Comparison of ENCODE assay signal across 14 cellular contexts in the genomic region with DNA sequence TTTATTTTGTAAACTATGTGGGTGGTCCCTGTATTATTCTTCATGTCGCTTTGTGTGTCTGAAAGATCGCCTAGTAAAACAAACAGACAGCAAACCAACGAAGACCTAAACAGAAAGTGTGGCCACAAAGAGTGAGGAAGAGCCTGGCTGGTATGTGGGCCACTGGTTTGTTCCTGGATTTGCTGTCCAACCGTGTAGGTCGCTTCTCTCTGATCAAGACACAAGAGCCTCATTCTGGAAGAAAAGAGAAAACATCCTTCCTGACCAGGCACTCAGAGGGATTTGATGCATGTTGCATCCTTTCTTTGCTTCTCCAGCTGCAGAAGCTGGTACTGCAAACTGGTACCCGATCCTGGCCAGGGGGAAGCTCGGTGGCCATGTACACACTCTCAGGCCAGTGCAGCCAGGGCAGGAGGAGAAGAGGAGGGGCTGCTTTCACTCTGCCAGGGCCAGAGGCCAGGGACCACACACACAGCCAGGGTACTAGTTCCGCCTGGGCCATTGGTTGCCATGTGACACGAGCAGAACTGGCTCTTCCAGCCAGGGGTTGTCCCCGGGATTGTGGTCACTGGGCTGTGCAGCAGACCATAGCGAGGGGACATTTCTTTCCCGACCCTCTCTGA. TPM values are rescaled to one million over a fixed set of nuclear protein-coding genes. Genes with fewer than 3 reads are reported as not detected.
A peak's percentile ranks its signal among the peaks of the same experiment; 100 is the strongest.
DNase-seq lines count a peak whose midpoint lies in the region; ATAC-seq and TF ChIP-seq lines count a peak whose summit lies in the region.
"Had no signal": no experiment of that assay in that cellular context is flagged by ENCODE, and none has a peak within 500 bp of the region (broad histone marks: within the 10 kb centered on the region; RNA-seq: fewer than 3 reads in every experiment).

No MANE protein-coding gene starts in this region.

- DNase-seq in DMS53 (lab: John Stamatoyannopoulos, UW), result peak; percentile 49
- DNase-seq in RWPE2 (ENCODE audit: low spot score), result no peak
- DNase-seq in globus pallidus (ENCODE audit: low spot score), result peak; percentile 73
- peak; percentile 30 to 88 (median 50) for DNase-seq in posterior cingulate gyrus
- no peak for DNase-seq in stomach
- DNase-seq in stimulated activated CD4-positive, alpha-beta T cell treated with anti-CD3 and anti-CD28 coated beads, Interleukin-4, amount 100 ng/mL, for 4 hours, result no peak
- no peak for DNase-seq in ascending aorta (ENCODE audit: low spot score in 2 of 2)
- DNase-seq: activated CD4-positive, alpha-beta T cell treated with anti-CD3 and anti-CD28 coated beads for 48 hours; kidney glomerular epithelial cell; NCI-H1436 treated with DMSO at 0.1 percent for 48 hours; right lobe of liver; stimulated activated CD8-positive, alpha-beta memory T cell treated with anti-CD3 and anti-CD28 coated beads, Interleukin-4, amount 100 ng/mL, for 48 hours had no signal

- no peaks in the 10 kb centered on the region for H3K9me3 ChIP-seq in RWPE2 (ENCODE audit: severe bottlenecking)
- H3K9me3 ChIP-seq in stomach, result peaks cover 0 to 5% (median under 1%) of the 10 kb centered on the region in 4 donors
- peaks cover 0 to under 1% of the 10 kb centered on the region in 2 donors for H3K9me3 ChIP-seq in ascending aorta
- H3K9me3 ChIP-seq: right lobe of liver had no signal

- H3K27ac ChIP-seq in RWPE2 (ENCODE audit: poor library complexity, severe bottlenecking) (no peak overlapping the region), stomach (no peak overlapping the region), ascending aorta (no peak overlapping the region)
- H3K27ac ChIP-seq: HL-60, right lobe of liver had no signal

- H3K27me3 ChIP-seq in RWPE2 (ENCODE audit: insufficient read depth, poor library complexity, severe bottlenecking) (peaks cover 2% of the 10 kb centered on the region), stomach (peaks cover 0 to 42% (median 24%) of the 10 kb centered on the region in 3 donors), ascending aorta (no peaks in the 10 kb centered on the region)
- H3K27me3 ChIP-seq: right lobe of liver had no signal

- ATAC-seq in RWPE2 (ENCODE audit: low read depth) (peak; percentile 44; the same call in 2 of the 3 replicates), HG03520 (IDR thresholded peaks at IDR 0.05; ENCODE audit: unreplicated experiment) (no peak)

- TF ChIP-seq EP300 in stomach (IDR thresholded peaks at IDR 0.05), result no peak

- 33 to 41% (median 36%) methylated on average over 8 to 12 of the region's 12 CpGs for WGBS in stomach, 5 donors

- H3K4me1 ChIP-seq in RWPE2 (ENCODE audit: insufficient read depth, poor library complexity, severe bottlenecking), result no peaks in the 10 kb centered on the region
- H3K4me1 ChIP-seq in stomach, result peaks cover 10 to 21% (median 15%) of the 10 kb centered on the region in 4 donors
- H3K4me1 ChIP-seq in ascending aorta, result peaks cover 2 to 4% of the 10 kb centered on the region in 2 donors
- H3K4me1 ChIP-seq: right lobe of liver had no signal

- TF ChIP-seq CTCF in RWPE2 (IDR thresholded peaks at IDR 0.05; ENCODE audit: poor library complexity, severe bottlenecking) (no peak), stomach (IDR thresholded peaks at IDR 0.05) (no peak), ascending aorta (IDR thresholded peaks at IDR 0.05) (no peak)

- H3K36me3 ChIP-seq in RWPE2 (ENCODE audit: low read depth), result no peaks in the 10 kb centered on the region
- no peaks in the 10 kb centered on the region for H3K36me3 ChIP-seq in stomach
- no peaks in the 10 kb centered on the region for H3K36me3 ChIP-seq in ascending aorta
- H3K36me3 ChIP-seq: right lobe of liver had no signal

- no peak for TF ChIP-seq POLR2A in stomach (IDR thresholded peaks at IDR 0.05)

- H3K4me3 ChIP-seq in RWPE2 (ENCODE audit: severe bottlenecking), result no peak overlapping the region
- no peak overlapping the region for H3K4me3 ChIP-seq in stomach
- H3K4me3 ChIP-seq in ascending aorta, result no peak overlapping the region
- H3K4me3 ChIP-seq: right lobe of liver had no signal

- intact Hi-C loops in posterior cingulate gyrus (cut with DNase I) (no loop called here), stomach (cut with DNase I; ENCODE audit: low total_unique reads) (no loop called here), ascending aorta (cut with DNase I) (no loop called here)

RNA-seq across cellular contexts. Expression of gene SHISAL2A, which starts 3.8 kb away (rescaled TPM):
- total RNA-seq in stomach (1 to 10 TPM in 1 of 5 donors, not detected in 4; 2.4 TPM), ascending aorta (not detected)
- polyA plus RNA-seq in stomach, result under 1 TPM in 1 of 3 donors, not detected in 2; 0.20 TPM
- total RNA-seq: right lobe of liver had no signal

RNA-seq across cellular contexts. Expression of gene GPX7, which starts 27.0 kb away (rescaled TPM):
- 10 to 100 TPM in 2 of 5 donors, 1 to 10 TPM in 1, under 1 TPM in 1, not detected in 1; 0.87 to 57.6 (median 17.9) TPM for total RNA-seq in stomach
- polyA plus RNA-seq in stomach, result 1 to 10 TPM; 6.3 to 7.0 (median 7.0) TPM
- 6.3 TPM for total RNA-seq in ascending aorta

Comparison
In these comparisons a context has a peak if more than half of its experiments do, and no peak if none do; other contexts are left out.
1. DNase-seq: peak in DMS53 (single experiment), globus pallidus (single experiment) and posterior cingulate gyrus (10 of 10); none in RWPE2 (single experiment), stomach (single experiment), stimulated activated CD4-positive, alpha-beta T cell treated with anti-CD3 and anti-CD28 coated beads, Interleukin-4, amount 100 ng/mL, for 4 hours (0 of 2) and ascending aorta (0 of 2).